ENCODE assay signal across 8 cellular contexts in the genomic region with DNA sequence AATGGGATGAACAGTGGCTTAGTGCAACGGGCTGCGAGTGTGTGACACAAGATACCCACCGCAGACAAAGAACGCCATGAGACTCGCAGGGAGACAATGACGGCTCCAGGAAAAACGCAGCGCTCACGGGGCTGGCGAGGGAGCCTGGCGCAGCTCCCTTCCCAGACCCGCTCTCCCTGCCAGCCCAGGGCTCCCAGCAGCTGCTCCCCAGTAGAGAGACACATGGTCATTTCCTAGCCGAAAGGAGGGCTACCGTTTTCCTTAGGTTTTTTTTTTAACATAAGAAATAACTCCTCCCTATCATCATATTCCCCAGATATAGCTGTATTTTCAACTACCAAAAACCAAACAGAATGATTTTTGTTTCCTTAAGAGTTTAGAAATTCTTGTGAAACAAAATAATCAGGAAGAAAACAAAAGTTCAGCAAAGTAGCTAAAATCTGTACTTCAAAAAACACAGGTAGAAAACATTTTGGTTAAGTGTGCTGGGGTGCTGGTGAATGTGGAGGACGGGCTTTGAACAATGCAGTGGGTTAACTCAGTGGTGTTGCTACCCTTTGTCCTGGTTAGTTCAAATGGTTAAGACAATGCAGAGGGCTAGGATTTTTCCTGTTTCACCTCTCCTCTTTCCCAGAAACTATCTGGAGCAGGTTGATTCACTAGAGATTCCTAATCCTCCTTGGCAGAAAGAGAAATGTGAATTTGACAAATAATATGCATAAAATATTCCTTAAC.
DNase-seq lines count a peak whose midpoint lies in the region; ATAC-seq and TF ChIP-seq lines count a peak whose summit lies in the region.

No MANE protein-coding gene starts in this region.

- peak overlapping the region; percentile 19; the same call in 1 of the 2 replicates for H3K4me3 ChIP-seq in H7 (ENCODE audit: insufficient read depth, low read depth, low read length)
- peak overlapping the region; percentile 38 for H3K4me3 ChIP-seq in rectal smooth muscle tissue (ENCODE audit: low read length)
- H3K4me3 ChIP-seq in OCI-LY7 (ENCODE audit: low read depth, low read length, poor library complexity, severe bottlenecking), result no peak overlapping the region

- H3K79me2 ChIP-seq in OCI-LY7 (ENCODE audit: insufficient read depth, low read depth, low read length), result no peaks in the 10 kb centered on the region

- no peaks in the 10 kb centered on the region for H3K9me2 ChIP-seq in OCI-LY7 (ENCODE audit: insufficient read depth, low read length)

- H3K27me3 ChIP-seq in H7 (ENCODE audit: control insufficient read depth, insufficient read depth, low read length) (no peaks in the 10 kb centered on the region), rectal smooth muscle tissue (ENCODE audit: control insufficient read depth, insufficient read depth, low read length) (no peaks in the 10 kb centered on the region)

- H3K27ac ChIP-seq in VCaP (peak overlapping the region; percentile 99), rectal smooth muscle tissue (ENCODE audit: low read depth, low read length) (no peak overlapping the region), OCI-LY7 (ENCODE audit: low read depth, low read length, poor library complexity, severe bottlenecking) (no peak overlapping the region)

- H3K36me3 ChIP-seq in H7 (replicated peaks; ENCODE audit: control insufficient read depth, insufficient read depth, low read length) (no peaks in the 10 kb centered on the region), rectal smooth muscle tissue (ENCODE audit: control insufficient read depth, insufficient read depth, low read length) (no peaks in the 10 kb centered on the region), OCI-LY7 (ENCODE audit: insufficient read depth, low read length) (no peaks in the 10 kb centered on the region)

- H3K9me3 ChIP-seq in OCI-LY7 (ENCODE audit: low read length), result no peaks in the 10 kb centered on the region

- POLR2A ChIA-PET in OCI-LY7 (lab: Charles Lee), result no interaction called here

- BruUV-seq in OCI-LY7 (replicated peaks; lab: Mats Ljungman, UMichigan), result no TSS peak

- intact Hi-C loops in left cardiac atrium (cut with DNase I) (loop anchor here (10.0 kb wide), 3 partner anchors 250 to 270 kb away; no protein-coding TSS in a partner anchor), OCI-LY7 (cut with micrococcal nuclease; ENCODE audit: unreplicated experiment) (no loop called here)

- DNase-seq in H7 (peak; percentile 73), left cardiac atrium (peak; percentile 61), OCI-LY7 (ENCODE audit: low spot score) (no peak), NOMO-1 (lab: John Stamatoyannopoulos, UW; ENCODE audit: unreplicated experiment in 2 of 2) (no peak)

- H3K4me2 ChIP-seq in OCI-LY7 (ENCODE audit: low read length), result no peak overlapping the region

- H2AFZ ChIP-seq in OCI-LY7 (ENCODE audit: low read length), result no peak overlapping the region

- CTCF ChIA-PET in OCI-LY7 (lab: Charles Lee; ENCODE audit: unreplicated experiment), result no interaction called here

- H3K9ac ChIP-seq in rectal smooth muscle tissue (ENCODE audit: low read length), result no peak overlapping the region

- ATAC-seq in left cardiac atrium, result peak; percentile 92 to 96
- ATAC-seq in HG02610 (IDR thresholded peaks at IDR 0.05; ENCODE audit: unreplicated experiment), result no peak
- ATAC-seq in HG03095 (IDR thresholded peaks at IDR 0.05; ENCODE audit: unreplicated experiment), result no peak

- TF ChIP-seq CTCF in VCaP (conservative IDR thresholded peaks at IDR 0.05) (no peak), OCI-LY7 (conservative IDR thresholded peaks at IDR 0.05; ENCODE audit: low read length) (no peak)

- no peaks in the 10 kb centered on the region for H4K20me1 ChIP-seq in OCI-LY7 (ENCODE audit: insufficient read depth, low read length)

- H3K4me1 ChIP-seq in rectal smooth muscle tissue (ENCODE audit: control insufficient read depth, insufficient read depth, low read length) (peaks cover 4% of the 10 kb centered on the region), OCI-LY7 (ENCODE audit: insufficient read depth, low read length, poor library complexity, severe bottlenecking) (no peaks in the 10 kb centered on the region)

Comparison
In these comparisons a context has a peak if more than half of its experiments do, and no peak if none do; other contexts are left out.
1. DNase-seq: peak in H7 (single experiment) and left cardiac atrium (single experiment); none in OCI-LY7 (single experiment) and NOMO-1 (0 of 2).
2. ATAC-seq: peak in left cardiac atrium (2 of 2); none in HG02610 (single experiment) and HG03095 (single experiment).